8 cellular contexts compared by ENCODE assay signal in genomic region chr2:160407393-160408204, GRCh38.
DNase-seq lines count a peak whose midpoint lies in the region; ATAC-seq and TF ChIP-seq lines count a peak whose summit lies in the region.

No MANE protein-coding gene starts in this region.

- TF ChIP-seq CTCF in GM06990 (IDR thresholded peaks at IDR 0.05; ENCODE audit: insufficient read depth, low read length, poor library complexity, severe bottlenecking) (no peak), choroid plexus epithelial cell (conservative IDR thresholded peaks at IDR 0.05; ENCODE audit: low read depth, low read length) (no peak), left lung (IDR thresholded peaks at IDR 0.05) (peak in 1 of 2 donors; percentile 7)

- peaks cover 82% of the 10 kb centered on the region for H3F3A ChIP-seq in GM23248 (ENCODE audit: insufficient read depth)

- intact Hi-C loops in left lung (cut with DNase I) = loop anchor here in 1 of 2 donors (10.0 kb wide), 1 partner anchor 83 kb away; no protein-coding TSS in a partner anchor

- peaks cover 93% of the 10 kb centered on the region for H3K79me2 ChIP-seq in GM23248 (ENCODE audit: insufficient read depth)

- H3K9me2 ChIP-seq in GM23248 (ENCODE audit: insufficient read depth) = no peaks in the 10 kb centered on the region

- H4K20me1 ChIP-seq in GM23248 (ENCODE audit: insufficient read depth) = no peaks in the 10 kb centered on the region

- H3K4me1 ChIP-seq in GM23248 (ENCODE audit: insufficient read depth) = peaks cover 65% of the 10 kb centered on the region
- peaks cover 33 to 78% of the 10 kb centered on the region in 2 donors for H3K4me1 ChIP-seq in left lung

- in situ Hi-C loops in GM23248 (cut with MboI) = no loop called here

- H3K27me3 ChIP-seq in GM06990 (replicated peaks; ENCODE audit: control insufficient read depth, insufficient read depth, low read length) (no peaks in the 10 kb centered on the region; the same call in 1 of the 2 replicates), GM23248 (replicated peaks; ENCODE audit: insufficient read depth) (no peaks in the 10 kb centered on the region), left lung (no peaks in the 10 kb centered on the region)

- ATAC-seq in left lung = peak; percentile 83

- H3K4me3 ChIP-seq in GM06990 (replicated peaks; ENCODE audit: low read depth, low read length) = peak overlapping the region; percentile 59
- peak overlapping the region; percentile 89 for H3K4me3 ChIP-seq in GM23248
- peak overlapping the region; percentile 60 for H3K4me3 ChIP-seq in choroid plexus epithelial cell (ENCODE audit: low read depth, low read length)
- peak overlapping the region; percentile 71 to 90 for H3K4me3 ChIP-seq in left lung

- H3K27ac ChIP-seq in GM23248 (peak overlapping the region; percentile 84), left lung (peak overlapping the region; percentile 96 to 100)

- no peaks in the 10 kb centered on the region for H3K9me3 ChIP-seq in GM23248 (ENCODE audit: low read depth)
- H3K9me3 ChIP-seq in left lung = no peaks in the 10 kb centered on the region

- H3K36me3 ChIP-seq in GM06990 (ENCODE audit: control insufficient read depth, insufficient read depth, low read length) = no peaks in the 10 kb centered on the region
- H3K36me3 ChIP-seq in GM23248 (ENCODE audit: low read depth) = no peaks in the 10 kb centered on the region
- H3K36me3 ChIP-seq in left lung = no peaks in the 10 kb centered on the region

- H3K9ac ChIP-seq in GM23248 = peak overlapping the region; percentile 97

- 0 to 1% methylated on average over 34 to 52 of the region's 121 CpGs for WGBS in GM23248 (ENCODE audit: low coverage in 1 of 2, low lambda C conversion rate in 2 of 2, missing lambda C conversion rate in 2 of 2), 2 experiments

- peak overlapping the region; percentile 95 for H3K4me2 ChIP-seq in GM23248 (ENCODE audit: unreplicated experiment)

- DNase-seq in GM06990 (ENCODE audit: extremely low read depth, insufficient read length) (peak; percentile 42), GM23248 (peak; percentile 83), LHCN-M2 (ENCODE audit: low read depth) (peak; percentile 58), choroid plexus epithelial cell (ENCODE audit: low read depth) (peak; percentile 76), left lung (peak; percentile 59 to 94), NCI-H2029 treated with DMSO at 0.1 percent for 48 hours (lab: John Stamatoyannopoulos, UW) (no peak)
- DNase-seq in activated CD4-positive, CD25-positive, alpha-beta regulatory T cell treated with anti-CD3 and anti-CD28 coated beads, Interleukin-2, amount 50 U/mL, for 16 hours (ENCODE audit: low read depth, low spot score) = peak; percentile 21
- peak; percentile 21 to 36 (median 28) for DNase-seq in stimulated activated CD4-positive, alpha-beta T cell treated with anti-CD3 and anti-CD28 coated beads, TNF-alpha, amount 100 ng/mL, for 1 hour (ENCODE audit: low read depth in 3 of 3, low spot score in 1 of 3)

- 0 out of 2 replicates have a peak overlapping the region, but pooled peaks have one; percentile 10 for H2AFZ ChIP-seq in GM23248
